Comparison of ENCODE assay signal across 9 cellular contexts in genomic region chr10:83539528-83540308, GRCh38.
DNase-seq lines count a peak whose midpoint lies in the region; ATAC-seq and TF ChIP-seq lines count a peak whose summit lies in the region.
"Had no signal": no experiment of that assay in that cellular context is flagged by ENCODE, and none has a peak within 500 bp of the region (broad histone marks: within the 10 kb centered on the region; RNA-seq: fewer than 3 reads in every experiment).

No MANE protein-coding gene starts in this region.

- peak; percentile 84 for DNase-seq in fibroblast of pulmonary artery (ENCODE audit: low read depth)
- peak; percentile 66 for DNase-seq in skeletal muscle cell (ENCODE audit: low read depth)
- DNase-seq in OCI-M1 (lab: John Stamatoyannopoulos, UW) = no peak
- DNase-seq in 8988T = no peak
- DNase-seq in NCI-H187 (lab: John Stamatoyannopoulos, UW) = no peak
- DNase-seq in Kasumi-1 (lab: John Stamatoyannopoulos, UW) = no peak

- ATAC-seq in GM19328 (IDR thresholded peaks at IDR 0.05; ENCODE audit: unreplicated experiment) = peak; percentile 43
- ATAC-seq in HG03196 (IDR thresholded peaks at IDR 0.05; ENCODE audit: unreplicated experiment) = peak; percentile 53

- TF ChIP-seq CTCF in fibroblast of pulmonary artery (IDR thresholded peaks at IDR 0.05; ENCODE audit: low read length, missing control alignments) = no peak

- H3K4me3 ChIP-seq in fibroblast of pulmonary artery (replicated peaks; ENCODE audit: low read depth, low read length) (no peak overlapping the region), skeletal muscle cell (ENCODE audit: low read depth, low read length) (no peak overlapping the region)
- H3K4me3 ChIP-seq: lung had no signal

Comparison
In these comparisons a context has a peak if more than half of its experiments do, and no peak if none do; other contexts are left out.
1. DNase-seq: peak in fibroblast of pulmonary artery (single experiment) and skeletal muscle cell (single experiment); none in OCI-M1 (single experiment), 8988T (single experiment), NCI-H187 (0 of 2) and Kasumi-1 (0 of 2).